In genomic region chr6:110271732-110272022, GRCh38 we compare ENCODE assay signal across 7 cellular contexts.
"Had no signal": no experiment of that assay in that cellular context is flagged by ENCODE, and none has a peak within 500 bp of the region (broad histone marks: within the 10 kb centered on the region; RNA-seq: fewer than 3 reads in every experiment).

No MANE protein-coding gene starts in this region.

- H3K4me3 ChIP-seq: GM23248 had no signal

- H3K27ac ChIP-seq: GM23248, HL-60 had no signal

- H2AFZ ChIP-seq: GM23248 had no signal

- FAIRE-seq: H54 had no signal

- H3K9ac ChIP-seq: GM23248 had no signal

- DNase-seq: GM23248, GOT3, H9, HCEC 1CT, KG1 had no signal
